Comparison of ENCODE assay signal across 29 cellular contexts in the genomic region with DNA sequence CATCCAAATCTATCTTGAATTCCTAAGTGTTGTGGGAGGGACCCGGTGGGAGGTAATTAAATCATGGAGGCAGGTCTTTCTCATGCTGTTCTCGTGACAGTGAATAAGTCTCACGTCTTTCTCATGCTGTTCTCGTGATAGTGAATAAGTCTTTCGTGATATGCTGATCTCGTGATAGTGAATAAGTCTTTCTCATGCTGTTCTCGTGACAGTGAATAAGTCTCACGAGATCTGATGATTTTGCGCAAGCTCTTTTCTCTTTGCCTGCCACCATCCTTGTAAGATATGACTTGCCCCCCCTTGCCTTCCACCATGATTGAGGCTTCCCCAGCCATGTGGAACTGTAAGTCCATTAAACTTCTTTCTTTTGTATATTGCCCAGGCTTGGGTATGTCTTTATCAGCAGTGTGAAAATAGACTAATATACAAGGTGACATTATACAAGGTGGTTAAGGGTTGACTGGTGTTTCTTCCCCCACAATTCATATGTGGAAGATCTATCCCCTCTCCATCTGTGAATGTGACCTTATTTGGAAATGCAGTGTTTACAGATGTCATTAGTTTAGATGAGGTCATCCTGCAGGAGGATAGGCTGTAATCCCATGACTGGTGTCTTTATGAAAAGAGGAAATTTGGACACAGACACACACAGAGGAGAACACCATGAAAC. TPM values are rescaled to one million over a fixed set of nuclear protein-coding genes. Genes with fewer than 3 reads are reported as not detected.
DNase-seq lines count a peak whose midpoint lies in the region; ATAC-seq and TF ChIP-seq lines count a peak whose summit lies in the region.
"Had no signal": no experiment of that assay in that cellular context is flagged by ENCODE, and none has a peak within 500 bp of the region (broad histone marks: within the 10 kb centered on the region; RNA-seq: fewer than 3 reads in every experiment).

No MANE protein-coding gene starts in this region.

- CTCF ChIA-PET in naive thymus-derived CD4-positive, alpha-beta T cell (lab: Charles Lee), result no interaction called here

- no peaks in the 10 kb centered on the region for H3K36me3 ChIP-seq in naive thymus-derived CD4-positive, alpha-beta T cell (ENCODE audit: control insufficient read depth in 2 of 3, insufficient read depth in 3 of 3, low read length in 3 of 3)
- H3K36me3 ChIP-seq in gastrocnemius medialis (no peaks in the 10 kb centered on the region), transverse colon (no peaks in the 10 kb centered on the region)
- H3K36me3 ChIP-seq: HAP-1, upper lobe of right lung had no signal

- in situ Hi-C loops in gastrocnemius medialis (cut with MboI; ENCODE audit: low sequenced_read_pairs in 4 of 4) (no loop called here), transverse colon (cut with MboI; ENCODE audit: low pct_ligation_motif_present in 1 of 4, low pct_unique_long_range_greater_than_20kb in 1 of 4, low sequenced_read_pairs in 3 of 4) (no loop called here)

- no peaks in the 10 kb centered on the region for H3K4me1 ChIP-seq in naive thymus-derived CD4-positive, alpha-beta T cell (ENCODE audit: control insufficient read depth in 2 of 2, insufficient read depth in 2 of 2, low read length in 2 of 2)
- H3K4me1 ChIP-seq in gastrocnemius medialis (no peaks in the 10 kb centered on the region), transverse colon (peaks cover 0 to 8% (median 2%) of the 10 kb centered on the region in 4 donors)
- H3K4me1 ChIP-seq: HAP-1, upper lobe of right lung had no signal

- H3K4me3 ChIP-seq in fibroblast of mammary gland (ENCODE audit: control insufficient read depth, low read depth, low read length), result no peak overlapping the region
- no peak overlapping the region for H3K4me3 ChIP-seq in naive thymus-derived CD4-positive, alpha-beta T cell (ENCODE audit: low read length)
- H3K4me3 ChIP-seq in gastrocnemius medialis, result no peak overlapping the region
- no peak overlapping the region for H3K4me3 ChIP-seq in transverse colon
- H3K4me3 ChIP-seq: HAP-1, SK-N-MC, upper lobe of right lung had no signal

- DNase-seq in DMS 273 (lab: John Stamatoyannopoulos, UW; ENCODE audit: unreplicated experiment) (peak; percentile 37), DMS 273 treated with DMSO at 0.1 percent for 48 hours (lab: John Stamatoyannopoulos, UW) (no peak), NCI-H82 (lab: John Stamatoyannopoulos, UW) (peak; percentile 30), fibroblast of mammary gland (ENCODE audit: low read depth) (peak; percentile 3), posterior vena cava (ENCODE audit: low spot score) (no peak), gastrocnemius medialis (no peak), transverse colon (no peak)
- DNase-seq in naive thymus-derived CD4-positive, alpha-beta T cell, result no peak
- DNase-seq: activated CD4-positive, alpha-beta T cell treated with anti-CD3 and anti-CD28 coated beads, Interleukin-2, amount 10 ng/mL, durations not matched to agents 7 days and 5 days; activated CD8-positive, alpha-beta memory T cell treated with anti-CD3 and anti-CD28 coated beads, Interleukin-2, amount 10 ng/mL, durations not matched to agents 7 days and 5 days; anterior cingulate cortex; cortex of kidney; glutamatergic neuron; kidney glomerular epithelial cell; mammary epithelial cell; NCI-H1417 treated with DMSO at 0.1 percent for 48 hours; NCI-H524; nucleus accumbens; small intestine; stimulated activated CD4-positive, alpha-beta T cell treated with anti-CD3 and anti-CD28 coated beads, Interleukin-2, amount 100 ng/mL, for 24 hours; T-helper 17 cell; upper lobe of right lung had no signal

- no peak overlapping the region for H3K4me3 Mint-ChIP-seq in naive thymus-derived CD4-positive, alpha-beta T cell
- H3K4me3 Mint-ChIP-seq: activated CD4-positive, alpha-beta T cell treated with anti-CD3 and anti-CD28 coated beads, Interleukin-2, amount 10 ng/mL, durations not matched to agents 7 days and 5 days; activated CD8-positive, alpha-beta memory T cell treated with anti-CD3 and anti-CD28 coated beads, Interleukin-2, amount 10 ng/mL, durations not matched to agents 7 days and 5 days; activated naive CD4-positive, alpha-beta T cell treated with anti-CD3 and anti-CD28 coated beads, Interleukin-2, amount 50 U/mL, for 24 hours; activated T-helper 17 cell treated with anti-CD3 and anti-CD28 coated beads, Interleukin-2, amount 50 U/mL, for 72 hours; B cell; T-helper 17 cell had no signal

- TF ChIP-seq EP300 in transverse colon (IDR thresholded peaks at IDR 0.05; ENCODE audit: low read depth), result no peak

- intact Hi-C loops in naive thymus-derived CD4-positive, alpha-beta T cell (cut with micrococcal nuclease), result no loop called here
- intact Hi-C loops in posterior vena cava (cut with DNase I) (no loop called here), gastrocnemius medialis (cut with DNase I; ENCODE audit: low total_unique reads) (no loop called here), transverse colon (cut with DNase I; ENCODE audit: low total_unique reads) (no loop called here)

- TF ChIP-seq POLR2A in gastrocnemius medialis (IDR thresholded peaks at IDR 0.05), result no peak
- TF ChIP-seq POLR2A in transverse colon (IDR thresholded peaks at IDR 0.05), result no peak

- peaks cover 0 to 9% (median 0%) of the 10 kb centered on the region in 3 experiments for H3K9me3 ChIP-seq in naive thymus-derived CD4-positive, alpha-beta T cell (ENCODE audit: control insufficient read depth in 2 of 3, low read length in 3 of 3)
- H3K9me3 ChIP-seq in gastrocnemius medialis, result no peaks in the 10 kb centered on the region
- H3K9me3 ChIP-seq in transverse colon, result no peaks in the 10 kb centered on the region
- H3K9me3 ChIP-seq: upper lobe of right lung had no signal

- peaks cover 0 to 5% (median 3%) of the 10 kb centered on the region in 5 donors for H3K27me3 Mint-ChIP-seq in naive thymus-derived CD4-positive, alpha-beta T cell
- H3K27me3 Mint-ChIP-seq: activated CD8-positive, alpha-beta memory T cell treated with anti-CD3 and anti-CD28 coated beads, Interleukin-2, amount 10 ng/mL, durations not matched to agents 7 days and 5 days; activated T-helper 17 cell treated with anti-CD3 and anti-CD28 coated beads, Interleukin-2, amount 50 U/mL, for 72 hours; B cell; T-helper 17 cell had no signal

- peaks cover 0 to 2% (median 0%) of the 10 kb centered on the region in 5 donors for H3K36me3 Mint-ChIP-seq in naive thymus-derived CD4-positive, alpha-beta T cell
- H3K36me3 Mint-ChIP-seq: activated CD8-positive, alpha-beta memory T cell treated with anti-CD3 and anti-CD28 coated beads, Interleukin-2, amount 10 ng/mL, durations not matched to agents 7 days and 5 days; activated naive CD4-positive, alpha-beta T cell treated with anti-CD3 and anti-CD28 coated beads, Interleukin-2, amount 50 U/mL, for 24 hours had no signal

- WGBS in transverse colon (ENCODE audit: low coverage in 1 of 2), 2 donors, result 82% methylated on average over 9 of the region's 9 CpGs; no CpG with 5 or more reads in 1 of the 2 donors

- no peaks in the 10 kb centered on the region for H3K27me3 ChIP-seq in naive thymus-derived CD4-positive, alpha-beta T cell (ENCODE audit: control insufficient read depth in 2 of 2, insufficient read depth in 2 of 2, low read length in 2 of 2)
- no peaks in the 10 kb centered on the region for H3K27me3 ChIP-seq in gastrocnemius medialis
- no peaks in the 10 kb centered on the region for H3K27me3 ChIP-seq in transverse colon
- H3K27me3 ChIP-seq: upper lobe of right lung had no signal

- no peak overlapping the region for H3K27ac Mint-ChIP-seq in naive thymus-derived CD4-positive, alpha-beta T cell
- H3K27ac Mint-ChIP-seq: activated CD4-positive, alpha-beta T cell treated with anti-CD3 and anti-CD28 coated beads, Interleukin-2, amount 10 ng/mL, durations not matched to agents 7 days and 5 days; activated CD8-positive, alpha-beta memory T cell treated with anti-CD3 and anti-CD28 coated beads, Interleukin-2, amount 10 ng/mL, durations not matched to agents 7 days and 5 days; activated naive CD4-positive, alpha-beta T cell treated with anti-CD3 and anti-CD28 coated beads, Interleukin-2, amount 50 U/mL, for 24 hours; activated T-helper 17 cell treated with anti-CD3 and anti-CD28 coated beads, Interleukin-2, amount 50 U/mL, for 72 hours; B cell; T-helper 17 cell had no signal

- peak; percentile 53 for ATAC-seq in naive thymus-derived CD4-positive, alpha-beta T cell
- ATAC-seq in gastrocnemius medialis, result no peak
- ATAC-seq: activated CD8-positive, alpha-beta memory T cell treated with anti-CD3 and anti-CD28 coated beads, Interleukin-2, amount 10 ng/mL, durations not matched to agents 7 days and 5 days; activated T-helper 17 cell treated with anti-CD3 and anti-CD28 coated beads, Interleukin-2, amount 50 U/mL, for 72 hours; T-helper 17 cell; upper lobe of right lung had no signal

- TF ChIP-seq CTCF in fibroblast of mammary gland (conservative IDR thresholded peaks at IDR 0.05; ENCODE audit: control insufficient read depth, insufficient read depth, low read depth, low read length) (no peak), gastrocnemius medialis (IDR thresholded peaks at IDR 0.05 in 4 of 5, conservative IDR thresholded peaks at IDR 0.05 in 1 of 5) (no peak), transverse colon (IDR thresholded peaks at IDR 0.05) (no peak)

- POLR2A ChIA-PET in naive thymus-derived CD4-positive, alpha-beta T cell (lab: Charles Lee), result no interaction called here

- peaks cover 0 to 35% (median 7%) of the 10 kb centered on the region in 11 donors for H3K9me3 Mint-ChIP-seq in naive thymus-derived CD4-positive, alpha-beta T cell
- H3K9me3 Mint-ChIP-seq: activated naive CD4-positive, alpha-beta T cell treated with anti-CD3 and anti-CD28 coated beads, Interleukin-2, amount 50 U/mL, for 24 hours; activated T-helper 17 cell treated with anti-CD3 and anti-CD28 coated beads, Interleukin-2, amount 50 U/mL, for 72 hours had no signal

- peaks cover 0 to 14% (median 5%) of the 10 kb centered on the region in 7 donors for H3K4me1 Mint-ChIP-seq in naive thymus-derived CD4-positive, alpha-beta T cell
- H3K4me1 Mint-ChIP-seq: activated T-helper 17 cell treated with anti-CD3 and anti-CD28 coated beads, Interleukin-2, amount 50 U/mL, for 72 hours; T-helper 17 cell had no signal

- no peak overlapping the region for H3K27ac ChIP-seq in naive thymus-derived CD4-positive, alpha-beta T cell (ENCODE audit: low read depth, low read length)
- H3K27ac ChIP-seq in gastrocnemius medialis (no peak overlapping the region), transverse colon (no peak overlapping the region)
- H3K27ac ChIP-seq: 22Rv1, HL-60, SK-N-MC, upper lobe of right lung had no signal

RNA-seq across cellular contexts. Expression of gene ARSD, which starts 27.6 kb away (rescaled TPM):
- 1 to 10 TPM in 4 of 5 experiments, under 1 TPM in 1; 0.97 to 8.9 (median 2.0) TPM for total RNA-seq in naive thymus-derived CD4-positive, alpha-beta T cell
- polyA plus RNA-seq in naive thymus-derived CD4-positive, alpha-beta T cell, result 1 to 10 TPM; 1.0 to 2.4 TPM
- total RNA-seq in posterior vena cava (10 to 100 TPM; 11.7 to 15.7 TPM), gastrocnemius medialis (1 to 10 TPM; 1.5 to 2.8 (median 2.1) TPM), transverse colon (10 to 100 TPM; 47.1 to 65.4 (median 58.6) TPM)

Comparison
In these comparisons a context has a peak if more than half of its experiments do, and no peak if none do; other contexts are left out.
1. DNase-seq: peak in DMS 273 (single experiment), NCI-H82 (single experiment) and fibroblast of mammary gland (single experiment); none in DMS 273 treated with DMSO at 0.1 percent for 48 hours (single experiment), naive thymus-derived CD4-positive, alpha-beta T cell (0 of 9), posterior vena cava (single experiment), gastrocnemius medialis (0 of 2) and transverse colon (single experiment).